Comparison of ENCODE assay signal across 18 cellular contexts in genomic region chr2:128782411-128783192, GRCh38.
DNase-seq lines count a peak whose midpoint lies in the region; ATAC-seq and TF ChIP-seq lines count a peak whose summit lies in the region.
"Had no signal": no experiment of that assay in that cellular context is flagged by ENCODE, and none has a peak within 500 bp of the region (broad histone marks: within the 10 kb centered on the region; RNA-seq: fewer than 3 reads in every experiment).

No MANE protein-coding gene starts in this region.

- TF ChIP-seq POLR2A in transverse colon (IDR thresholded peaks at IDR 0.05) = no peak

- TF ChIP-seq CTCF in neural crest cell (conservative IDR thresholded peaks at IDR 0.05) (no peak), upper lobe of right lung (IDR thresholded peaks at IDR 0.05) (no peak), A673 (conservative IDR thresholded peaks at IDR 0.05; ENCODE audit: low read depth, low read length) (no peak), transverse colon (IDR thresholded peaks at IDR 0.05) (no peak)

- H3K27me3 Mint-ChIP-seq in neural crest cell (ENCODE audit: low read depth) = no peaks in the 10 kb centered on the region

- H3K27ac Mint-ChIP-seq in neural crest cell (ENCODE audit: unreplicated experiment) = peak overlapping the region; percentile 87
- H3K27ac Mint-ChIP-seq: CD8-positive, alpha-beta T cell had no signal

- POLR2A ChIA-PET in A673 (lab: Charles Lee; ENCODE audit: low non-redundant PET) = no interaction called here

- no peaks in the 10 kb centered on the region for H3K36me3 Mint-ChIP-seq in neural crest cell (ENCODE audit: low read depth)
- H3K36me3 Mint-ChIP-seq: CD8-positive, alpha-beta T cell had no signal

- no peaks in the 10 kb centered on the region for H3K36me3 ChIP-seq in upper lobe of right lung
- no peaks in the 10 kb centered on the region for H3K36me3 ChIP-seq in A673 (ENCODE audit: insufficient read depth, low read length, poor library complexity, severe bottlenecking)
- H3K36me3 ChIP-seq in transverse colon = no peaks in the 10 kb centered on the region
- H3K36me3 ChIP-seq: BE2C had no signal

- CTCF ChIA-PET in A673 (lab: Charles Lee) = no interaction called here

- DNase-seq in cardiac septum (ENCODE audit: low spot score) (peak; percentile 73), left ventricle myocardium superior (no peak), ecto neural progenitor cell (ENCODE audit: low spot score) (peak; percentile 27), neural crest cell (ENCODE audit: low read depth, low spot score) (no peak), upper lobe of right lung (peak; percentile 33), A673 (ENCODE audit: low spot score) (no peak), inferior parietal cortex (ENCODE audit: extremely low spot score) (no peak), transverse colon (no peak)
- DNase-seq: BE2C, DMS 273 treated with DMSO at 0.1 percent for 48 hours, GOT3, KBM-7, NCI-H1436 treated with DMSO at 0.1 percent for 48 hours, NCI-H2227 treated with DMSO at 0.1 percent for 48 hours, NCI-H526, OCI-M1 had no signal

- 65 to 75% methylated on average over 1 to 6 of the region's 6 CpGs for WGBS in transverse colon (ENCODE audit: low coverage in 1 of 2), 2 donors

- H3K4me3 Mint-ChIP-seq in neural crest cell = no peak overlapping the region
- H3K4me3 Mint-ChIP-seq: CD8-positive, alpha-beta T cell had no signal

- H3K27me3 ChIP-seq in upper lobe of right lung = no peaks in the 10 kb centered on the region
- peaks cover 7% of the 10 kb centered on the region for H3K27me3 ChIP-seq in A673 (replicated peaks; ENCODE audit: insufficient read depth, low read depth, low read length, poor library complexity)
- no peaks in the 10 kb centered on the region for H3K27me3 ChIP-seq in transverse colon
- H3K27me3 ChIP-seq: BE2C had no signal

- TF ChIP-seq EP300 in transverse colon (IDR thresholded peaks at IDR 0.05; ENCODE audit: low read depth) = no peak

- H3K4me1 Mint-ChIP-seq in neural crest cell = peaks cover 5% of the 10 kb centered on the region

- BruUV-seq in A673 (replicated peaks; lab: Mats Ljungman, UMichigan) = no TSS peak

- no peak overlapping the region for H3K27ac ChIP-seq in upper lobe of right lung
- H3K27ac ChIP-seq in A673 (ENCODE audit: low read depth, low read length, poor library complexity, severe bottlenecking) = no peak overlapping the region
- no peak overlapping the region for H3K27ac ChIP-seq in transverse colon
- H3K27ac ChIP-seq: RWPE1 had no signal

- H3K9me3 ChIP-seq in upper lobe of right lung (peaks cover 4% of the 10 kb centered on the region), A673 (ENCODE audit: low read depth, low read length, poor library complexity, severe bottlenecking) (no peaks in the 10 kb centered on the region), transverse colon (no peaks in the 10 kb centered on the region)
- H3K9me3 ChIP-seq: BE2C had no signal

- intact Hi-C loops in cardiac septum (cut with DNase I) (no loop called here), left ventricle myocardium superior (cut with micrococcal nuclease) (no loop called here), upper lobe of right lung (cut with DNase I) (no loop called here), A673 (cut with micrococcal nuclease; ENCODE audit: unreplicated experiment) (no loop called here), transverse colon (cut with DNase I; ENCODE audit: low total_unique reads) (no loop called here)

- H3K4me3 ChIP-seq in upper lobe of right lung (no peak overlapping the region), A673 (ENCODE audit: low read depth, low read length, poor library complexity, severe bottlenecking) (no peak overlapping the region), transverse colon (no peak overlapping the region)

- no peaks in the 10 kb centered on the region for H3K9me3 Mint-ChIP-seq in neural crest cell
- H3K9me3 Mint-ChIP-seq: CD8-positive, alpha-beta T cell had no signal

- no peaks in the 10 kb centered on the region for H3K4me1 ChIP-seq in upper lobe of right lung
- peaks cover 16% of the 10 kb centered on the region for H3K4me1 ChIP-seq in A673 (ENCODE audit: insufficient read depth, low read length, poor library complexity, severe bottlenecking)
- no peaks in the 10 kb centered on the region for H3K4me1 ChIP-seq in transverse colon
- H3K4me1 ChIP-seq: BE2C had no signal

- in situ Hi-C loops in transverse colon (cut with MboI; ENCODE audit: low pct_ligation_motif_present in 1 of 4, low pct_unique_long_range_greater_than_20kb in 1 of 4, low sequenced_read_pairs in 3 of 4) = no loop called here

- ATAC-seq in left ventricle myocardium superior (no peak), upper lobe of right lung (no peak)
- ATAC-seq: CD8-positive, alpha-beta T cell had no signal

Comparison
In these comparisons a context has a peak if more than half of its experiments do, and no peak if none do; other contexts are left out.
1. DNase-seq: peak in cardiac septum (single experiment), ecto neural progenitor cell (single experiment) and upper lobe of right lung (single experiment); none in left ventricle myocardium superior (single experiment), neural crest cell (single experiment), A673 (single experiment), inferior parietal cortex (single experiment) and transverse colon (single experiment).